Comparison of ENCODE assay signal across 8 cellular contexts in the genomic region with DNA sequence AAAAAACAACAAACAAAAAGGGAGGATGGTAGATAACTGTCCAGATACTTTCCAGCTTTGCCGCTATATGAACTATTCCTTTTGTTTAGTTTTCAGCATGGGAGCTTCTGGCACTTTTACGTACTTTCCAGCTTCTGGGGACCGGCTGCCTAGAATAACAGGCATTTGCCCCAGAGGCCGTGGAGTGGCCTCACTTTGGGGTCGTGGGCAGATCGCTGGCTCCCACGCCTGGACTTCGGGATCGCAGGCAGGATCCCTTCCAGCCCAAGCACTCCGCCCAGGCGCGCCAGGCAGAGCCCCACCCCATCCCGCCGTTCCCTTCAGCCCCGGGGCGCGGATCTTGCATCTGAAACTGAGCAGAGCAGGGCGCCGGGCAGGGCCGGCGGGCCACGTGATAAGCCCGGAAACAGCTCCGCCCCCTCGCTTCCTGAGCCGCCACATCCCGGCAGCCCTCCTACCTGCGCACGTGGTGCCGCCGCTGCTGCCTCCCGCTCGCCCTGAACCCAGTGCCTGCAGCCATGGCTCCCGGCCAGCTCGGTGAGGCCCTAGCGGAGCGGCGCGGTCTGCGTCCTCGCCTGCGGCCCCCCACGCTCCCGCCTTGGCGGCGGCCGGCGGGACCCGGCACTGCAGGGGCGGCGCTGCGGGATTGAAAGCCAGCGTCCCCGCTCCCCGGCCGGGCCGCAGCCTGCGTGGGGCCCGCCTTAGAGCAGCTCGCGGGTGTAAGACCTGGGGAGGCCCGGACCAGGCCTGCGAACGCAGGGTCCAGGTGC. TPM values are rescaled to one million over a fixed set of nuclear protein-coding genes. Genes with fewer than 3 reads are reported as not detected.
DNase-seq lines count a peak whose midpoint lies in the region; ATAC-seq and TF ChIP-seq lines count a peak whose summit lies in the region.

Gene ATIC, plus strand, starts transcription at position 435 of the 770 bp plus-strand sequence. Its CDS starts 84 bp downstream, at position 519.

- no peaks in the 10 kb centered on the region for H3K36me3 ChIP-seq in CD8-positive, alpha-beta T cell (ENCODE audit: insufficient read depth, low read length)

- POLR2A ChIA-PET in CD8-positive, alpha-beta T cell (lab: Charles Lee), result interaction anchor here (0.7 to 1.4 kb wide), 8 partner anchors 13 to 1230 kb away, joined by 3 to 5 read pairs (median 3); partner anchors contain the start of gene BARD1

- peak within 1 kb of the TSS; percentile 73 for H3K27ac ChIP-seq in CD8-positive, alpha-beta T cell (ENCODE audit: low read depth, low read length)

- no peaks in the 10 kb centered on the region for H3K27me3 ChIP-seq in CD8-positive, alpha-beta T cell (ENCODE audit: insufficient read depth, low read length)

- no peak for TF ChIP-seq CTCF in CD8-positive, alpha-beta T cell (IDR thresholded peaks at IDR 0.05)

- DNase-seq in CD8-positive, alpha-beta T cell, result peak; percentile 75 to 91 (median 86)
- DNase-seq in HS-27A (ENCODE audit: low read depth) (peak; percentile 59), NK-92 (lab: John Stamatoyannopoulos, UW; ENCODE audit: unreplicated experiment) (peak; percentile 47), lung microvascular endothelial cell (ENCODE audit: low read depth in 2 of 2) (peak; percentile 87 to 93)
- DNase-seq in activated CD8-positive, alpha-beta memory T cell treated with anti-CD3 and anti-CD28 coated beads for 24 hours, result peak; percentile 95
- peak; percentile 77 for DNase-seq in effector CD8-positive, alpha-beta T cell (lab: John Stamatoyannopoulos, UW)
- DNase-seq in stimulated activated CD4-positive, alpha-beta T cell treated with anti-CD3 and anti-CD28 coated beads, TNF-alpha, amount 100 ng/mL, for 48 hours (ENCODE audit: low read depth in 3 of 3), result peak; percentile 83 to 87 (median 86)

- no peaks in the 10 kb centered on the region for H3K9me3 ChIP-seq in CD8-positive, alpha-beta T cell (ENCODE audit: low read length)

- H3K4me3 ChIP-seq in CD8-positive, alpha-beta T cell (ENCODE audit: low read depth, low read length), result peak within 1 kb of the TSS; percentile 91

- no peaks in the 10 kb centered on the region for H3K27me3 Mint-ChIP-seq in CD8-positive, alpha-beta T cell (ENCODE audit: low read depth)

- CTCF ChIA-PET in CD8-positive, alpha-beta T cell (lab: Charles Lee), result interaction anchor here (1.3 kb wide), 1 partner anchor 41 kb away, joined by 3 read pairs; no protein-coding TSS in a partner anchor

- intact Hi-C loops in CD8-positive, alpha-beta T cell (cut with DNase I, micrococcal nuclease), result loop anchor here (1.0 to 10.0 kb wide), 9 partner anchors 41 to 1185 kb away; partner anchors contain the start of genes RPL37A (in 2 of the 2), BARD1 (in 1 of the 2), MREG (in 1 of the 2) and PECR (in 1 of the 2)

- peaks cover 34% of the 10 kb centered on the region for H3K36me3 Mint-ChIP-seq in CD8-positive, alpha-beta T cell

- peak within 1 kb of the TSS; percentile 95 for H3K4me3 Mint-ChIP-seq in CD8-positive, alpha-beta T cell

- ATAC-seq in CD8-positive, alpha-beta T cell, result peak; percentile 93
- peak; percentile 99 for ATAC-seq in GM19467 (IDR thresholded peaks at IDR 0.05; ENCODE audit: unreplicated experiment)

- peak within 1 kb of the TSS; percentile 92 for H3K27ac Mint-ChIP-seq in CD8-positive, alpha-beta T cell

- no peaks in the 10 kb centered on the region for H3K9me3 Mint-ChIP-seq in CD8-positive, alpha-beta T cell

- peaks cover 13% of the 10 kb centered on the region for H3K4me1 ChIP-seq in CD8-positive, alpha-beta T cell (ENCODE audit: insufficient read depth, low read length)

- H3K4me1 Mint-ChIP-seq in CD8-positive, alpha-beta T cell (ENCODE audit: low read depth), result peaks cover 39% of the 10 kb centered on the region

RNA-seq across cellular contexts. Expression of gene ATIC, which starts in this region (rescaled TPM):
- total RNA-seq in CD8-positive, alpha-beta T cell, result 10 to 100 TPM; 37.9 to 39.3 TPM
- total RNA-seq in lung microvascular endothelial cell, result 12.6 and 16.3 TPM in 2 replicates

Comparison
In these comparisons a context has a peak if more than half of its experiments do, and no peak if none do; other contexts are left out.
1. Peak in every context shown above with its lines: DNase-seq, ATAC-seq, H3K4me3 ChIP-seq and H3K27ac ChIP-seq.